In the genomic region with DNA sequence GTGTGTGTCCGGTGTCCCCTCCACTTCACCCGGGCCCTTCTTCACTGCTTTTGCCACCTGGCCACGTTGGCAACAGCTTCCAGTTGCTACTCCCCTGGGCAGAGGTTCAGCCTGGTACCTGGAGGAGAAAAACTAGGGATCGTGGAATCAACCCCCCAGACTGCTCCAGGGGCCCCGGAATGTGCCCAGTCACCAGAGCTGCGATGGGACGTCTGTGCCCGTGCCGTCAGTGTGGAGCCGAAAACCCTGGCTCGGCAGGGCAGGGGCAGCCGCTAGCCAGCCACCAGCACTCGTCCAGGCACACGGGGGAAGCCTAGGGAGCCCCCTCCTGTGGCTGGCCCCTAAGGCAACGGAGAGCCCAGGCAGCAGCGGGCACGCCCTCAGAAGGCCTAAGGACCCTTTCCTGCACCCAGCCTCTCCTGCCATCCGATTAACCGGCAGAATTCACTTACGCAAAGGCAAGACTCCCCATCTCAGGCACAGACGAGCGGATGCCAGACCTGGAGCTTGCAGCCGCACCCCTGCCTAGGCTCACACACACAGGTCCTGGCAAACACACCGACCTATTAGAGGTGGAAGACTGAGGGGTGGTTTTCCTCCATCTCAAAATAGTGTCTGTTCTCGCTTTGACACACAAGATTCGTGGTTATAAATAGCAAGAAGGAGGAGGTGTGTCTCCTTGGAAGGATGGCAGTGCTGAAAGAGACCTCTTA, we compare ENCODE assay signal across 9 cellular contexts.
A peak's percentile ranks its signal among the peaks of the same experiment; 100 is the strongest.
DNase-seq lines count a peak whose midpoint lies in the region; ATAC-seq and TF ChIP-seq lines count a peak whose summit lies in the region.
"Had no signal": no experiment of that assay in that cellular context is flagged by ENCODE, and none has a peak within 500 bp of the region (broad histone marks: within the 10 kb centered on the region; RNA-seq: fewer than 3 reads in every experiment).

No MANE protein-coding gene starts in this region.

- H3K27me3 Mint-ChIP-seq in osteocyte (ENCODE audit: unreplicated experiment) = no peaks in the 10 kb centered on the region

- H3F3A ChIP-seq in DOHH2 (ENCODE audit: control insufficient read depth, insufficient read depth) = peaks cover 6% of the 10 kb centered on the region

- H3K18ac ChIP-seq in IMR-90 (ENCODE audit: low read depth, low read length) = no peak overlapping the region

- no peak overlapping the region for H2BK20ac ChIP-seq in IMR-90 (ENCODE audit: low read depth, low read length)

- no peak overlapping the region for H2BK15ac ChIP-seq in IMR-90 (ENCODE audit: low read depth, low read length)

- dilution Hi-C loops in IMR-90 (cut with HindIII; ENCODE audit: low sequenced_read_pairs, unreplicated experiment) = no loop called here

- H3K14ac ChIP-seq in IMR-90 (replicated peaks; ENCODE audit: low read depth, low read length) = peak overlapping the region; percentile 92

- peak overlapping the region in 1 of 2 experiments; percentile 24; a peak in 1 of 4 replicates for H4K8ac ChIP-seq in IMR-90 (ENCODE audit: low read depth in 2 of 2, low read length in 2 of 2)

- no peak for TF ChIP-seq RAD21 in IMR-90 (IDR thresholded peaks at IDR 0.05; ENCODE audit: low read length)

- H3K4me3 Mint-ChIP-seq in osteocyte (ENCODE audit: unreplicated experiment) = peak overlapping the region; percentile 85

- ATAC-seq in IMR-90 (ENCODE audit: low read depth) = no peak
- no peak for ATAC-seq in GM21576 (IDR thresholded peaks at IDR 0.05; ENCODE audit: unreplicated experiment)

- TF ChIP-seq POLR2A in IMR-90 (IDR thresholded peaks at IDR 0.05; ENCODE audit: low read depth, low read length) = no peak

- H3K9ac ChIP-seq in IMR-90 (ENCODE audit: low read depth, low read length) (peak overlapping the region; percentile 60), duodenal mucosa (ENCODE audit: low read depth in 1 of 2, low read length in 2 of 2) (peak overlapping the region in 1 of 2 donors; percentile 33)

- intact Hi-C loops in IMR-90 (cut with micrococcal nuclease) = loop anchor here (5.0 kb wide), 1 partner anchor 45 kb away; no protein-coding TSS in a partner anchor

- peak overlapping the region; percentile 32 for H4K91ac ChIP-seq in IMR-90 (ENCODE audit: insufficient read depth, low read depth, low read length)

- H3K9me3 ChIP-seq in DOHH2 (ENCODE audit: control insufficient read depth, insufficient read depth, low read length) = no peaks in the 10 kb centered on the region
- H3K9me3 ChIP-seq in IMR-90 (ENCODE audit: control insufficient read depth, insufficient read depth, low read length) = no peaks in the 10 kb centered on the region
- H3K9me3 ChIP-seq in duodenal mucosa (ENCODE audit: control insufficient read depth in 1 of 2, low read length in 2 of 2) = no peaks in the 10 kb centered on the region

- no peak overlapping the region for H3K4me3 ChIP-seq in DOHH2 (ENCODE audit: low read length)
- H3K4me3 ChIP-seq in IMR-90 (ENCODE audit: insufficient read depth, low read depth, low read length) = peak overlapping the region; percentile 58
- H3K4me3 ChIP-seq in duodenal mucosa (ENCODE audit: low read depth in 1 of 2, low read length in 2 of 2) = peak overlapping the region; percentile 55 to 61

- no TSS peak for BruUV-seq in IMR-90 (replicated peaks; lab: Mats Ljungman, UMichigan)

- no peaks in the 10 kb centered on the region for H3K36me3 ChIP-seq in DOHH2 (ENCODE audit: control insufficient read depth, low read length)
- H3K36me3 ChIP-seq in IMR-90 (ENCODE audit: control insufficient read depth, insufficient read depth, low read length) = no peaks in the 10 kb centered on the region
- no peaks in the 10 kb centered on the region for H3K36me3 ChIP-seq in duodenal mucosa (ENCODE audit: control insufficient read depth in 1 of 2, insufficient read depth in 2 of 2, low read length in 2 of 2)
- H3K36me3 ChIP-seq: SJSA1 had no signal

- POLR2A ChIA-PET in IMR-90 (lab: Charles Lee; ENCODE audit: unreplicated experiment) = no interaction called here

- H2BK5ac ChIP-seq in IMR-90 (ENCODE audit: low read depth, low read length, poor library complexity, severe bottlenecking) = no peak overlapping the region

- peak overlapping the region; percentile 70; the same call in 1 of the 2 replicates for H2BK120ac ChIP-seq in IMR-90 (ENCODE audit: low read depth, low read length)

- H3K27me3 ChIP-seq in DOHH2 (ENCODE audit: control insufficient read depth, low read length) (peaks cover 74% of the 10 kb centered on the region), IMR-90 (ENCODE audit: control insufficient read depth, insufficient read depth, low read length) (no peaks in the 10 kb centered on the region), duodenal mucosa (ENCODE audit: control insufficient read depth in 1 of 2, insufficient read depth in 2 of 2, low read length in 2 of 2) (peaks cover 57% of the 10 kb centered on the region in 2 donors)

- H3K36me3 Mint-ChIP-seq in osteocyte (ENCODE audit: unreplicated experiment) = peaks cover 3% of the 10 kb centered on the region

- H3K4me1 Mint-ChIP-seq in osteocyte (ENCODE audit: unreplicated experiment) = peaks cover 74% of the 10 kb centered on the region

- no peaks in the 10 kb centered on the region for H3K79me2 ChIP-seq in DOHH2 (ENCODE audit: control insufficient read depth, low read length)

- H3K9me3 Mint-ChIP-seq in osteocyte (ENCODE audit: unreplicated experiment) = no peaks in the 10 kb centered on the region

- H3K23ac ChIP-seq in IMR-90 (ENCODE audit: low read depth, low read length) = peak overlapping the region; percentile 97

- H3K9me1 ChIP-seq in IMR-90 (ENCODE audit: insufficient read depth, low read length) = peaks cover 35% of the 10 kb centered on the region

- peak overlapping the region; percentile 93 for H3K27ac Mint-ChIP-seq in osteocyte (ENCODE audit: unreplicated experiment)

- WGBS in IMR-90 (ENCODE audit: extremely low coverage in 2 of 2, insufficient read length in 1 of 2), 2 experiments = 87% methylated on average over 9 of the region's 26 CpGs; no CpG with 5 or more reads in 1 of the 2 experiments

- H3K56ac ChIP-seq in IMR-90 (ENCODE audit: extremely low read depth, insufficient read depth, low read length) = peak overlapping the region; percentile 26; the same call in 1 of the 2 replicates

- peak overlapping the region; percentile 57; the same call in 1 of the 2 replicates for H2AK5ac ChIP-seq in IMR-90 (ENCODE audit: low read depth, low read length)

- in situ Hi-C loops in IMR-90 (cut with MboI; ENCODE audit: low sequenced_read_pairs) = no loop called here

- TF ChIP-seq CTCF in DOHH2 (IDR thresholded peaks at IDR 0.05; ENCODE audit: low read depth, low read length, poor library complexity, severe bottlenecking) (no peak), IMR-90 (conservative IDR thresholded peaks at IDR 0.05; ENCODE audit: low read depth, low read length) (no peak), osteocyte (IDR thresholded peaks at IDR 0.05) (no peak)

- H3K4me2 ChIP-seq in DOHH2 (ENCODE audit: low read length) (peak overlapping the region; percentile 49; the same call in 1 of the 2 replicates), IMR-90 (ENCODE audit: low read depth, low read length) (peak overlapping the region; percentile 75)

- peak overlapping the region; percentile 67 for H3K4ac ChIP-seq in IMR-90 (ENCODE audit: low read depth, low read length)

- no peak overlapping the region for H4K5ac ChIP-seq in IMR-90 (ENCODE audit: low read depth, low read length)

- H3K4me1 ChIP-seq in DOHH2 (ENCODE audit: control insufficient read depth, low read length) (peaks cover 41% of the 10 kb centered on the region), IMR-90 (ENCODE audit: control insufficient read depth, insufficient read depth, low read length) (peaks cover 44% of the 10 kb centered on the region), duodenal mucosa (ENCODE audit: control insufficient read depth in 1 of 2, insufficient read depth in 2 of 2, low read length in 2 of 2) (peaks cover 0 to 19% of the 10 kb centered on the region in 2 donors)

- H3K27ac ChIP-seq in DOHH2 (ENCODE audit: low read depth, low read length) (no peak overlapping the region), IMR-90 (ENCODE audit: insufficient read depth, low read length) (no peak overlapping the region; the same call in 1 of the 2 replicates), duodenal mucosa (ENCODE audit: low read depth, low read length) (no peak overlapping the region)
- H3K27ac ChIP-seq: SJSA1 had no signal

- H3K9me2 ChIP-seq in DOHH2 (replicated peaks; ENCODE audit: control insufficient read depth, low read length) = no peaks in the 10 kb centered on the region

- peaks cover 7 to 81% of the 10 kb centered on the region in 2 experiments; a peak in 3 of 4 replicates for H3K79me1 ChIP-seq in IMR-90 (ENCODE audit: low read depth in 1 of 2, low read length in 2 of 2)

- peak overlapping the region; percentile 81 for H2AFZ ChIP-seq in IMR-90 (replicated peaks; ENCODE audit: low read length, poor library complexity)

- H4K20me1 ChIP-seq in DOHH2 (ENCODE audit: control insufficient read depth, insufficient read depth, low read depth, low read length) (no peaks in the 10 kb centered on the region; the same call in none of the 2 replicates), IMR-90 (ENCODE audit: insufficient read depth, low read length) (peaks cover 54% of the 10 kb centered on the region)

- H2AK9ac ChIP-seq in IMR-90 (replicated peaks; ENCODE audit: low read depth, low read length, poor library complexity) = peak overlapping the region; percentile 93

- CTCF ChIA-PET in IMR-90 (lab: Yijun Ruan, JAX) = interaction anchor here (1.1 to 1.3 kb wide), 2 partner anchors 32 to 75 kb away, joined by 3 read pairs; no protein-coding TSS in a partner anchor

- DNase-seq in IMR-90 (no peak), osteocyte (ENCODE audit: extremely low spot score, unreplicated experiment) (peak; percentile 34), GF-D8 (lab: John Stamatoyannopoulos, UW) (no peak), NCI-H1694 (lab: John Stamatoyannopoulos, UW) (no peak), SHP77 treated with DMSO at 0.1 percent for 48 hours (lab: John Stamatoyannopoulos, UW) (no peak)

TF ChIP-seq in IMR-90, 13 proteins besides CTCF, POLR2A, EP300 and RAD21:
- no peak for TF ChIP-seq CEBPB (IDR thresholded peaks at IDR 0.05; ENCODE audit: low read depth, low read length)
- TF ChIP-seq SMC3 (IDR thresholded peaks at IDR 0.05; ENCODE audit: low read depth, low read length) = no peak
- TF ChIP-seq MAFK (IDR thresholded peaks at IDR 0.05; ENCODE audit: low read depth, low read length) = no peak
- no peak for TF ChIP-seq RCOR1 (IDR thresholded peaks at IDR 0.05; ENCODE audit: insufficient replicate concordance, low read length)
- TF ChIP-seq RFX5 (IDR thresholded peaks at IDR 0.05; ENCODE audit: low read depth, low read length) = no peak
